ENCODE assay signal across 8 cellular contexts in the genomic region with DNA sequence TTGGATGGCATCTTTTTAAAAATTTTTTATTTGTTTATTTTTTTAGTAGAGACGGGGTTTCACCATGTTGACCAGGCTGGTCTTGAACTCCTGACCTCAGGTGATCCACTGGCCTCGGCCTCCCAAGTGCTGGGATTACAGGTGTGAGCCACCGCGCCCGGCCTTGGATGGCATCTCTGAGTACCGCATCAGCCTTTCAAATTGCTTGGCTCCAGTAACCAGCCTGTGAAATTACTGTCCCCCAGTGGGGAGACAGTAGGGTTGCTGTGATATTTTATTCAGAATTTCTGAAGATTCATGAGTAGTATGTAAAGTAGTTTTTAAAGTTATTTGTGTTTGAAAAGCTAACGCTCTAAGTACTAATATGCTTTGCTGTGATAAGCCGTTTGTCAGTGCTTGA. TPM values are rescaled to one million over a fixed set of nuclear protein-coding genes. Genes with fewer than 3 reads are reported as not detected.
A peak's percentile ranks its signal among the peaks of the same experiment; 100 is the strongest.
DNase-seq lines count a peak whose midpoint lies in the region; ATAC-seq, FAIRE-seq and TF ChIP-seq lines count a peak whose summit lies in the region.

No MANE protein-coding gene starts in this region.

- no peaks in the 10 kb centered on the region for H3K27me3 Mint-ChIP-seq in Caco-2 (ENCODE audit: insufficient read depth, unreplicated experiment)

- peak overlapping the region in 1 of 2 donors; percentile 74 for H3K9ac ChIP-seq in colonic mucosa (ENCODE audit: low read depth in 2 of 2, low read length in 2 of 2)

- H3K27ac Mint-ChIP-seq in Caco-2 (ENCODE audit: unreplicated experiment): no peak overlapping the region

- ATAC-seq in HG03135 (IDR thresholded peaks at IDR 0.05; ENCODE audit: unreplicated experiment): no peak
- no peak for ATAC-seq in HG03342 (IDR thresholded peaks at IDR 0.05; ENCODE audit: unreplicated experiment)

- no TSS peak for BruUV-seq in Caco-2 (replicated peaks; lab: Mats Ljungman, UMichigan)

- H3K9me3 Mint-ChIP-seq in Caco-2 (ENCODE audit: unreplicated experiment): no peaks in the 10 kb centered on the region

- POLR2A ChIA-PET in Caco-2 (lab: Charles Lee): no interaction called here

- TF ChIP-seq EP300 in ovary (IDR thresholded peaks at IDR 0.05): no peak

- peaks cover 32% of the 10 kb centered on the region for H3K36me3 Mint-ChIP-seq in Caco-2 (ENCODE audit: insufficient read depth, unreplicated experiment)

- H3K4me3 Mint-ChIP-seq in Caco-2 (ENCODE audit: unreplicated experiment): peak overlapping the region; percentile 46

- WGBS in ovary, 3 donors: 24 to 44% (median 26%) methylated on average over 8 of the region's 8 CpGs

- FAIRE-seq in GM19239 (lab: Jason Lieb, UNC) (no peak), GM12892 (lab: Jason Lieb, UNC) (no peak)

- H3K4me1 ChIP-seq in Caco-2 (peaks cover 24% of the 10 kb centered on the region), colonic mucosa (peaks cover 5% of the 10 kb centered on the region), ovary (ENCODE audit: insufficient read depth) (peaks cover 3% of the 10 kb centered on the region)

- no peak for TF ChIP-seq CTCF in Caco-2 (IDR thresholded peaks at IDR 0.05; ENCODE audit: insufficient read depth in 1 of 2, low read depth in 1 of 2, low read length in 1 of 2, severe bottlenecking in 1 of 2, unreplicated experiment in 1 of 2)
- no peak for TF ChIP-seq CTCF in colonic mucosa (IDR thresholded peaks at IDR 0.05)
- no peak for TF ChIP-seq CTCF in ovary (IDR thresholded peaks at IDR 0.05)

- CTCF ChIA-PET in Caco-2 (lab: Charles Lee): no interaction called here

- H3K27me3 ChIP-seq in Caco-2 (replicated peaks; ENCODE audit: control insufficient read depth, insufficient read depth, low read length) (no peaks in the 10 kb centered on the region), MG63 (no peaks in the 10 kb centered on the region), colonic mucosa (no peaks in the 10 kb centered on the region), ovary (no peaks in the 10 kb centered on the region)

- TF ChIP-seq POLR2A in ovary (IDR thresholded peaks at IDR 0.05) (no peak), GM12892 (IDR thresholded peaks at IDR 0.05; ENCODE audit: low read depth, low read length) (no peak)

- H3K4me3 ChIP-seq in Caco-2 (ENCODE audit: low read depth, low read length): peak overlapping the region; percentile 85
- H3K4me3 ChIP-seq in MG63: peak overlapping the region; percentile 72
- peak overlapping the region; percentile 87 for H3K4me3 ChIP-seq in colonic mucosa
- H3K4me3 ChIP-seq in ovary: peak overlapping the region; percentile 98

- H3K36me3 ChIP-seq in Caco-2 (ENCODE audit: control insufficient read depth, insufficient read depth, low read length) (peaks cover 4% of the 10 kb centered on the region), MG63 (0 out of 2 replicates have a peak, but pooled peaks cover 10% of the 10 kb centered on the region), colonic mucosa (no peaks in the 10 kb centered on the region), ovary (no peaks in the 10 kb centered on the region)

- intact Hi-C loops in Caco-2 (cut with micrococcal nuclease; ENCODE audit: unreplicated experiment): no loop called here
- intact Hi-C loops in colonic mucosa (cut with DNase I): no loop called here
- intact Hi-C loops in ovary (cut with DNase I): no loop called here

- DNase-seq in Caco-2: no peak
- DNase-seq in MG63: no peak
- DNase-seq in colonic mucosa: no peak
- no peak for DNase-seq in ovary
- DNase-seq in GM19239 (ENCODE audit: insufficient read length, low spot score): no peak
- no peak for DNase-seq in GM12892 (ENCODE audit: insufficient read length)

- H3K4me1 Mint-ChIP-seq in Caco-2 (ENCODE audit: low read depth, unreplicated experiment): peaks cover 13% of the 10 kb centered on the region

- H3K9me3 ChIP-seq in Caco-2 (no peaks in the 10 kb centered on the region), MG63 (no peaks in the 10 kb centered on the region), colonic mucosa (no peaks in the 10 kb centered on the region), ovary (no peaks in the 10 kb centered on the region)

- H3K27ac ChIP-seq in colonic mucosa: peak overlapping the region; percentile 92
- no peak overlapping the region for H3K27ac ChIP-seq in ovary

RNA-seq across cellular contexts. Expression of a gene that starts 1.2 kb away (rescaled TPM):
- total RNA-seq in Caco-2 (2022) (51.6 and 54.6 TPM in 2 replicates), colonic mucosa (10 to 100 TPM; 42.3 to 55.2 TPM), ovary (10 to 100 TPM; 38.6 to 57.3 (median 45.6) TPM)
- total RNA-seq in MG63 (2014; rRNA removed; shearing (Covaris generic); ENCODE audit: low replicate concordance): 23.1 and 43.2 TPM in 2 replicates
- 100 to 1,000 TPM in 1 of 2 donors, 10 to 100 TPM in 1; 33.8 to 162 TPM for polyA plus RNA-seq in ovary
- polyA plus RNA-seq in GM12892 (2012; ENCODE audit: missing spikeins): 46.7 TPM
